12 cellular contexts compared by ENCODE assay signal in genomic region chr20:32427996-32428395, GRCh38.
"Had no signal": no experiment of that assay in that cellular context is flagged by ENCODE, and none has a peak within 500 bp of the region (broad histone marks: within the 10 kb centered on the region; RNA-seq: fewer than 3 reads in every experiment).

No MANE protein-coding gene starts in this region.

- H3K27me3 Mint-ChIP-seq: activated CD4-positive, alpha-beta T cell treated with anti-CD3 and anti-CD28 coated beads, Interleukin-2, amount 10 ng/mL, durations not matched to agents 24 days and 14 days; activated naive CD8-positive, alpha-beta T cell treated with anti-CD3 and anti-CD28 coated beads, Interleukin-2, amount 10 ng/mL, durations not matched to agents 7 days and 5 days; stimulated activated naive CD8-positive, alpha-beta T cell treated with anti-CD3 and anti-CD28 coated beads, Interleukin-15, amount 100 ng/mL, for 72 hours had no signal

- H3K4me1 Mint-ChIP-seq: nephron; stimulated activated naive CD8-positive, alpha-beta T cell treated with anti-CD3 and anti-CD28 coated beads, Interleukin-15, amount 100 ng/mL, for 72 hours had no signal

- ATAC-seq: body of pancreas; foreskin keratinocyte; lower lobe of right lung; stimulated activated naive CD8-positive, alpha-beta T cell treated with anti-CD3 and anti-CD28 coated beads, Interleukin-15, amount 100 ng/mL, for 72 hours had no signal

- DNase-seq: activated CD4-positive, alpha-beta T cell treated with anti-CD3 and anti-CD28 coated beads, Interleukin-2, amount 10 ng/mL, durations not matched to agents 24 days and 14 days; activated naive CD8-positive, alpha-beta T cell treated with anti-CD3 and anti-CD28 coated beads, Interleukin-2, amount 10 ng/mL, durations not matched to agents 7 days and 5 days; body of pancreas; caudate nucleus; foreskin keratinocyte; glutamatergic neuron; hypothalamus; lower lobe of right lung; nucleus accumbens; stimulated activated CD4-positive, alpha-beta T cell treated with anti-CD3 and anti-CD28 coated beads, Interleukin-2, amount 100 ng/mL, for 24 hours; stimulated activated naive CD8-positive, alpha-beta T cell treated with anti-CD3 and anti-CD28 coated beads, Interleukin-15, amount 100 ng/mL, for 72 hours had no signal

- H3K9me3 Mint-ChIP-seq: activated CD4-positive, alpha-beta T cell treated with anti-CD3 and anti-CD28 coated beads, Interleukin-2, amount 10 ng/mL, durations not matched to agents 24 days and 14 days; nephron; stimulated activated naive CD8-positive, alpha-beta T cell treated with anti-CD3 and anti-CD28 coated beads, Interleukin-15, amount 100 ng/mL, for 72 hours had no signal

- H3K4me3 Mint-ChIP-seq: activated CD4-positive, alpha-beta T cell treated with anti-CD3 and anti-CD28 coated beads, Interleukin-2, amount 10 ng/mL, durations not matched to agents 24 days and 14 days; activated naive CD8-positive, alpha-beta T cell treated with anti-CD3 and anti-CD28 coated beads, Interleukin-2, amount 10 ng/mL, durations not matched to agents 7 days and 5 days; nephron; stimulated activated naive CD8-positive, alpha-beta T cell treated with anti-CD3 and anti-CD28 coated beads, Interleukin-15, amount 100 ng/mL, for 72 hours had no signal

- H3K27ac Mint-ChIP-seq: activated CD4-positive, alpha-beta T cell treated with anti-CD3 and anti-CD28 coated beads, Interleukin-2, amount 10 ng/mL, durations not matched to agents 24 days and 14 days; activated naive CD8-positive, alpha-beta T cell treated with anti-CD3 and anti-CD28 coated beads, Interleukin-2, amount 10 ng/mL, durations not matched to agents 7 days and 5 days had no signal
